ENCODE assay signal across 8 cellular contexts in genomic region chr10:61750943-61751471, GRCh38.
DNase-seq lines count a peak whose midpoint lies in the region; ATAC-seq and TF ChIP-seq lines count a peak whose summit lies in the region.

No MANE protein-coding gene starts in this region.

- intact Hi-C loops in CD8-positive, alpha-beta T cell (cut with DNase I, micrococcal nuclease), result loop anchor here (1.0 to 10.0 kb wide), 6 partner anchors 68 to 496 kb away; no protein-coding TSS in a partner anchor
- intact Hi-C loops in activated T-helper 1 cell treated with anti-CD3 and anti-CD28 coated beads, Interleukin-12 subunit alpha, Interleukin-12 subunit beta, Interleukin-2, Interleukin-4 antibody, amounts not matched to agents 30 ng/mL and 10 ng/mL and 1 ng/mL, durations not matched to agents 14 hours and 24 hours and 36 hours (cut with micrococcal nuclease), result loop anchor here (1.0 to 10.0 kb wide), 8 partner anchors 33 to 516 kb away; partner anchors contain the start of genes ARID5B and RTKN2

- H3K9me3 Mint-ChIP-seq in CD8-positive, alpha-beta T cell, result no peaks in the 10 kb centered on the region
- no peaks in the 10 kb centered on the region for H3K9me3 Mint-ChIP-seq in activated T-helper 1 cell treated with anti-CD3 and anti-CD28 coated beads, Interleukin-12 subunit alpha, Interleukin-12 subunit beta, Interleukin-2, Interleukin-4 antibody, amounts not matched to agents 30 ng/mL and 10 ng/mL and 1 ng/mL, durations not matched to agents 14 hours and 24 hours and 36 hours

- DNase-seq in CD8-positive, alpha-beta T cell, result peak; percentile 27 to 72 (median 58)
- DNase-seq in activated T-helper 1 cell treated with anti-CD3 and anti-CD28 coated beads, Interleukin-12 subunit alpha, Interleukin-12 subunit beta, Interleukin-2, Interleukin-4 antibody, amounts not matched to agents 30 ng/mL and 10 ng/mL and 1 ng/mL, durations not matched to agents 14 hours and 24 hours and 36 hours (ENCODE audit: low spot score), result peak; percentile 53
- DNase-seq in foreskin melanocyte, result peak; percentile 53
- DNase-seq in pulmonary artery endothelial cell (ENCODE audit: low read depth, low spot score), result peak; percentile 33
- no peak for DNase-seq in cerebellar nuclear complex (lab: John Stamatoyannopoulos, UW)

- no peaks in the 10 kb centered on the region for H3K36me3 Mint-ChIP-seq in CD8-positive, alpha-beta T cell
- no peaks in the 10 kb centered on the region for H3K36me3 Mint-ChIP-seq in activated T-helper 1 cell treated with anti-CD3 and anti-CD28 coated beads, Interleukin-12 subunit alpha, Interleukin-12 subunit beta, Interleukin-2, Interleukin-4 antibody, amounts not matched to agents 30 ng/mL and 10 ng/mL and 1 ng/mL, durations not matched to agents 14 hours and 24 hours and 36 hours (ENCODE audit: low read depth)

- H3K27me3 ChIP-seq in CD8-positive, alpha-beta T cell (ENCODE audit: insufficient read depth, low read length), result no peaks in the 10 kb centered on the region

- no peaks in the 10 kb centered on the region for H3K9me3 ChIP-seq in CD8-positive, alpha-beta T cell (ENCODE audit: low read length)

- H3K4me3 Mint-ChIP-seq in CD8-positive, alpha-beta T cell, result no peak overlapping the region
- H3K4me3 Mint-ChIP-seq in activated T-helper 1 cell treated with anti-CD3 and anti-CD28 coated beads, Interleukin-12 subunit alpha, Interleukin-12 subunit beta, Interleukin-2, Interleukin-4 antibody, amounts not matched to agents 30 ng/mL and 10 ng/mL and 1 ng/mL, durations not matched to agents 14 hours and 24 hours and 36 hours, result no peak overlapping the region

- CTCF ChIA-PET in CD8-positive, alpha-beta T cell (lab: Charles Lee), result interaction anchor here (0.6 to 3.2 kb wide), 22 partner anchors 8 to 496 kb away, joined by 3 to 23 read pairs (median 4); no protein-coding TSS in a partner anchor

- peak; percentile 95 for ATAC-seq in CD8-positive, alpha-beta T cell
- ATAC-seq in GM19324 (IDR thresholded peaks at IDR 0.05; ENCODE audit: low FRiP score, unreplicated experiment) (peak; percentile 73), HG03354 (IDR thresholded peaks at IDR 0.05; ENCODE audit: poor library complexity, severe bottlenecking, unreplicated experiment) (peak; percentile 80)

- no peak overlapping the region for H3K27ac ChIP-seq in CD8-positive, alpha-beta T cell (ENCODE audit: low read depth, low read length)

- POLR2A ChIA-PET in CD8-positive, alpha-beta T cell (lab: Charles Lee), result interaction anchor here (0.6 to 1.3 kb wide), 6 partner anchors 14 to 151 kb away, joined by 3 to 4 read pairs (median 4); partner anchors contain the start of gene ARID5B

- H3K36me3 ChIP-seq in CD8-positive, alpha-beta T cell (ENCODE audit: insufficient read depth, low read length), result no peaks in the 10 kb centered on the region

- no peak overlapping the region for H3K4me3 ChIP-seq in CD8-positive, alpha-beta T cell (ENCODE audit: low read depth, low read length)

- no peak overlapping the region for H3K27ac Mint-ChIP-seq in CD8-positive, alpha-beta T cell
- H3K27ac Mint-ChIP-seq in activated T-helper 1 cell treated with anti-CD3 and anti-CD28 coated beads, Interleukin-12 subunit alpha, Interleukin-12 subunit beta, Interleukin-2, Interleukin-4 antibody, amounts not matched to agents 30 ng/mL and 10 ng/mL and 1 ng/mL, durations not matched to agents 14 hours and 24 hours and 36 hours, result peak overlapping the region; percentile 35

- H3K4me1 ChIP-seq in CD8-positive, alpha-beta T cell (ENCODE audit: insufficient read depth, low read length), result peaks cover 9% of the 10 kb centered on the region

- peaks cover 21% of the 10 kb centered on the region for H3K4me1 Mint-ChIP-seq in CD8-positive, alpha-beta T cell (ENCODE audit: low read depth)
- peaks cover 23% of the 10 kb centered on the region for H3K4me1 Mint-ChIP-seq in activated T-helper 1 cell treated with anti-CD3 and anti-CD28 coated beads, Interleukin-12 subunit alpha, Interleukin-12 subunit beta, Interleukin-2, Interleukin-4 antibody, amounts not matched to agents 30 ng/mL and 10 ng/mL and 1 ng/mL, durations not matched to agents 14 hours and 24 hours and 36 hours (ENCODE audit: low read depth)

- peak; percentile 67 for TF ChIP-seq CTCF in CD8-positive, alpha-beta T cell (IDR thresholded peaks at IDR 0.05)

- no peaks in the 10 kb centered on the region for H3K27me3 Mint-ChIP-seq in CD8-positive, alpha-beta T cell (ENCODE audit: low read depth)
- H3K27me3 Mint-ChIP-seq in activated T-helper 1 cell treated with anti-CD3 and anti-CD28 coated beads, Interleukin-12 subunit alpha, Interleukin-12 subunit beta, Interleukin-2, Interleukin-4 antibody, amounts not matched to agents 30 ng/mL and 10 ng/mL and 1 ng/mL, durations not matched to agents 14 hours and 24 hours and 36 hours (ENCODE audit: insufficient read depth), result no peaks in the 10 kb centered on the region

TF ChIP-seq in PFSK-1, 5 proteins besides CTCF, POLR2A, EP300 and RAD21:
- TF ChIP-seq FOXP2 (optimal IDR thresholded peaks at IDR 0.05; ENCODE audit: borderline replicate concordance, extremely low read depth, extremely low read length, insufficient read depth) (peak; percentile 25), SIN3A (IDR thresholded peaks at IDR 0.05; ENCODE audit: borderline replicate concordance, insufficient read depth, low read length) (no peak)

Comparison
In these comparisons a context has a peak if more than half of its experiments do, and no peak if none do; other contexts are left out.
1. DNase-seq: peak in CD8-positive, alpha-beta T cell (7 of 7), activated T-helper 1 cell treated with anti-CD3 and anti-CD28 coated beads, Interleukin-12 subunit alpha, Interleukin-12 subunit beta, Interleukin-2, Interleukin-4 antibody, amounts not matched to agents 30 ng/mL and 10 ng/mL and 1 ng/mL, durations not matched to agents 14 hours and 24 hours and 36 hours (single experiment), foreskin melanocyte (single experiment) and pulmonary artery endothelial cell (single experiment); none in cerebellar nuclear complex (0 of 2).
2. Peak in every context shown above with its lines, with median percentiles within 50 percentile points of each other: ATAC-seq.